8 cellular contexts compared by ENCODE assay signal in the genomic region with DNA sequence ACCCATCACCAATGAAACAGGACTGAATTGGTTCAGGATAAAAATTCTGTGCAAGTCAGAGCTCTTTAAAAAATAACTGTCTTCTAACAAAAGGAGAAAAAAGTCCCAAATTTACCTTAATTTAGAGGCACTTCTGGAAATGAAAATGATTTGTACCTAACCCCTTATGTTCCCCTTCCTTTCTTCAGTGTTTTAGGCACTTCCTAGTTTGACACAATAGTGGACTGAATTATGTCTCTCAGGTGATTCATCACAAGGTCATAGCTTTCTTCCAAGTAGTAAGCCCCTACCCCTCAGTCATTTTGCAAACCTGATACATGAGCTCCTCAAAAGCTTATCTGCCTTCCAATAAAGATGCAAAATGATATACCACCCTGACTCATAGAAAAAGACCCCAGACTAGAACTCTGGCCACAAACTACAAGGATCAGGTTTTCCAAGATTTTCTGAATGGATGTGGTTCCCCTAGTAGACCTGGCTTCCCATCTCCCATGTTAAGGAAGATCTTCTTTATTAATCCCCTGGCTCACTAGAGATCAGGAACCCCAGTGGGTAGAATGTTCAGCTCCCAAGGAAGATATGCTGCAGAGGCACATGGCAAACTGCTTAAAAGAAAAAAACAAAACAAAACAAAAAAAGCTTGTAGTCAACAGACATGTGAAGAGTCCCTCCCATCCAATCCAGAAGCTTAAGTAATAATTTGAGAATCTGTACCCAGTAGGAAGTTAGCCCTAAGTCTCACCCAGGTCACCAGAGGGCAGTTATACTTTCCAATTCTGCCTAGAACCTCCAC. TPM values are rescaled to one million over a fixed set of nuclear protein-coding genes. Genes with fewer than 3 reads are reported as not detected.
DNase-seq lines count a peak whose midpoint lies in the region; ATAC-seq and TF ChIP-seq lines count a peak whose summit lies in the region.

No MANE protein-coding gene starts in this region.

- H3K4me1 ChIP-seq in A673 (ENCODE audit: insufficient read depth, low read length, poor library complexity, severe bottlenecking) = peaks cover 29% of the 10 kb centered on the region
- peaks cover 48% of the 10 kb centered on the region for H3K4me1 ChIP-seq in body of pancreas
- peaks cover 24% of the 10 kb centered on the region for H3K4me1 ChIP-seq in mucosa of stomach (ENCODE audit: control insufficient read depth, insufficient read depth, low read length)

- H3K9me3 ChIP-seq in A673 (ENCODE audit: low read depth, low read length, poor library complexity, severe bottlenecking) (no peaks in the 10 kb centered on the region), KOPT-K1 (ENCODE audit: insufficient read depth, low read length, poor library complexity, severe bottlenecking) (no peaks in the 10 kb centered on the region), body of pancreas (no peaks in the 10 kb centered on the region), mucosa of stomach (ENCODE audit: control insufficient read depth, low read length) (no peaks in the 10 kb centered on the region)

- peak overlapping the region; percentile 99 for H3K27ac ChIP-seq in A673 (ENCODE audit: low read depth, low read length, poor library complexity, severe bottlenecking)
- peak overlapping the region; percentile 95 for H3K27ac ChIP-seq in KOPT-K1 (ENCODE audit: low read depth, low read length, poor library complexity, severe bottlenecking)
- H3K27ac ChIP-seq in body of pancreas = peak overlapping the region in 3 of 4 donors; percentile 96 to 97 (median 96)

- no peaks in the 10 kb centered on the region for H3K27me3 ChIP-seq in A673 (replicated peaks; ENCODE audit: insufficient read depth, low read depth, low read length, poor library complexity)
- no peaks in the 10 kb centered on the region for H3K27me3 ChIP-seq in body of pancreas
- H3K27me3 ChIP-seq in mucosa of stomach (ENCODE audit: control insufficient read depth, insufficient read depth, low read length) = no peaks in the 10 kb centered on the region

- POLR2A ChIA-PET in A673 (lab: Charles Lee; ENCODE audit: low non-redundant PET) = interaction anchor here (1.0 kb wide), 1 partner anchor 17 kb away, joined by 3 read pairs; no protein-coding TSS in a partner anchor

- TF ChIP-seq CTCF in A673 (conservative IDR thresholded peaks at IDR 0.05; ENCODE audit: low read depth, low read length) = no peak
- TF ChIP-seq CTCF in body of pancreas (IDR thresholded peaks at IDR 0.05) = no peak

- no peak for DNase-seq in A673 (ENCODE audit: low spot score)
- no peak for DNase-seq in body of pancreas
- DNase-seq in stimulated activated CD4-positive, alpha-beta T cell treated with anti-CD3 and anti-CD28 coated beads, Interleukin-12 subunit alpha, Interleukin-12 subunit beta, amount 100 ng/mL, for 4 hours = no peak
- DNase-seq in foreskin melanocyte = no peak
- no peak for DNase-seq in NCI-H82 (lab: John Stamatoyannopoulos, UW)

- no TSS peak for BruUV-seq in A673 (replicated peaks; lab: Mats Ljungman, UMichigan)

- H3K9ac ChIP-seq in mucosa of stomach (ENCODE audit: low read length) = peak overlapping the region; percentile 1

- CTCF ChIA-PET in A673 (lab: Charles Lee) = interaction anchor here (0.7 kb wide), 1 partner anchor 168 kb away, joined by 3 read pairs; no protein-coding TSS in a partner anchor

- H3K4me3 ChIP-seq in A673 (ENCODE audit: low read depth, low read length, poor library complexity, severe bottlenecking) (peak overlapping the region; percentile 81), body of pancreas (no peak overlapping the region), mucosa of stomach (ENCODE audit: low read length) (no peak overlapping the region)

- ATAC-seq in body of pancreas = no peak
- no peak for ATAC-seq in HG02763 (IDR thresholded peaks at IDR 0.05; ENCODE audit: unreplicated experiment)

- TF ChIP-seq POLR2A in body of pancreas (IDR thresholded peaks at IDR 0.05) = peak in 1 of 3 donors; percentile 33

- H3K36me3 ChIP-seq in A673 (ENCODE audit: insufficient read depth, low read length, poor library complexity, severe bottlenecking) (peaks cover 44% of the 10 kb centered on the region), KOPT-K1 (ENCODE audit: insufficient read depth, low read length) (peaks cover 70% of the 10 kb centered on the region), body of pancreas (replicated peaks in 1 of 2; ENCODE audit: insufficient read depth in 1 of 2, low read depth in 2 of 2) (peaks cover 0 to 7% of the 10 kb centered on the region in 2 donors), mucosa of stomach (ENCODE audit: control insufficient read depth, insufficient read depth, low read length) (peaks cover 18% of the 10 kb centered on the region)

- intact Hi-C loops in A673 (cut with micrococcal nuclease; ENCODE audit: unreplicated experiment) = no loop called here
- intact Hi-C loops in body of pancreas (cut with DNase I) = no loop called here

RNA-seq across cellular contexts. Expression of gene PPP1R10, which starts 3.6 kb away (rescaled TPM):
- total RNA-seq in A673 (2021) (121 and 129 TPM in 2 replicates), body of pancreas (10 to 100 TPM; 36.1 to 48.1 TPM)

RNA-seq across cellular contexts. Expression of gene MRPS18B, which starts 4.2 kb away (rescaled TPM):
- 70.3 and 70.4 TPM in 2 replicates for total RNA-seq in A673 (2021)
- total RNA-seq in body of pancreas = 10 to 100 TPM; 26.4 to 35.5 TPM

RNA-seq across cellular contexts. Expression of gene ATAT1, which starts 13.2 kb away (rescaled TPM):
- total RNA-seq in A673 (2021) (31.7 and 33.0 TPM in 2 replicates), body of pancreas (1 to 10 TPM; 2.0 to 5.4 TPM)

RNA-seq across cellular contexts. Expression of gene C6orf136, which starts 33.5 kb away (rescaled TPM):
- total RNA-seq in A673 (2021) (25.0 and 35.9 TPM in 2 replicates), body of pancreas (10 to 100 TPM in 1 of 2 donors, 1 to 10 TPM in 1; 7.3 to 28.3 TPM)

RNA-seq across cellular contexts. Expression of gene ABCF1, which starts 42.2 kb away (rescaled TPM):
- total RNA-seq in A673 (2021) (109 and 119 TPM in 2 replicates), body of pancreas (10 to 100 TPM; 27.0 to 37.6 TPM)
